ENCODE assay signal across 1 cellular context in the genomic region with DNA sequence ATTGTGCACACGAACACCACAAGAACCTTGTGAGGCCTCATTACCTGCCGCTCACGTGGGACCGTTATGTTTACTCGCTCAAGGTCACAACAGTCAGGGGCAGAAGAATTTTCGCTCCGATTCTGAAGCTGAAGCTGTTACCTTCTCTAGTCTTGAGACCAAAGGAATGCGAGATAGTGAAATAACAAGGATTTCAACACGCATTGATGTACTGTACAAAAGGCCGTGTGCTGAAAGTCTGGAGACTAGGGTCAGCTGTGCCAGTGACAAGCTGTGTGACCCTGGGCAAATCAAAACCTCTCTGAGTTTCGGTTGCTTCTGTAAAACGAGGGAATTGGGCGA.
TF ChIP-seq lines count a peak whose summit lies in the region.

No MANE protein-coding gene starts in this region.

TF ChIP-seq in HepG2, 621 proteins besides CTCF, POLR2A, EP300 and RAD21 (continued from another document and continues in another):
- TF ChIP-seq ELF4 (CRISPR knock-in tag; IDR thresholded peaks at IDR 0.05; ENCODE audit: borderline replicate concordance) (peak; percentile 75; the same call in 1 of the 2 replicates), TEAD3 (CRISPR knock-in tag; optimal IDR thresholded peaks at IDR 0.05; ENCODE audit: borderline replicate concordance) (peak; percentile 69), GABPB1 (CRISPR knock-in tag; IDR thresholded peaks at IDR 0.05) (no peak; the same call in 1 of the 2 replicates), SP2 (CRISPR knock-in tag; IDR thresholded peaks at IDR 0.05) (0 out of 2 replicates have a peak, but pooled peaks have one; percentile 24), MYNN (CRISPR knock-in tag; IDR thresholded peaks at IDR 0.05; ENCODE audit: low read depth) (no peak), HDAC2 (CRISPR knock-in tag; IDR thresholded peaks at IDR 0.05) (peak; percentile 53), ADNP (CRISPR knock-in tag; IDR thresholded peaks at IDR 0.05) (0 out of 2 replicates have a peak, but pooled peaks have one; percentile 11), RARA (CRISPR knock-in tag; IDR thresholded peaks at IDR 0.05) (0 out of 2 replicates have a peak, but pooled peaks have one; percentile 31), MED1 (CRISPR knock-in tag; IDR thresholded peaks at IDR 0.05) (peak; percentile 14; the same call in 1 of the 2 replicates), POGZ (CRISPR knock-in tag; IDR thresholded peaks at IDR 0.05) (peak; percentile 59), KAT2B (IDR thresholded peaks at IDR 0.05; ENCODE audit: borderline replicate concordance, low read depth, low read length) (no peak), GABPA (IDR thresholded peaks at IDR 0.05; ENCODE audit: low read depth, low read length) (no peak), GABPA (CRISPR knock-in tag; IDR thresholded peaks at IDR 0.05; ENCODE audit: low read depth) (0 out of 2 replicates have a peak, but pooled peaks have one; percentile 45), ZNF136 (CRISPR knock-in tag; IDR thresholded peaks at IDR 0.05; ENCODE audit: low read depth) (peak; percentile 4; the same call in 1 of the 2 replicates), ZNF589 (CRISPR knock-in tag; conservative IDR thresholded peaks at IDR 0.05) (no peak; the same call in 1 of the 2 replicates), TGIF2 (CRISPR knock-in tag; IDR thresholded peaks at IDR 0.05) (peak; percentile 74; the same call in 1 of the 2 replicates), RXRA (CRISPR knock-in tag; IDR thresholded peaks at IDR 0.05) (0 out of 2 replicates have a peak, but pooled peaks have one; percentile 32), KDM1A (CRISPR knock-in tag; IDR thresholded peaks at IDR 0.05) (peak; percentile 81), ZNF768 (CRISPR knock-in tag; IDR thresholded peaks at IDR 0.05) (peak; percentile 98), TBP (CRISPR knock-in tag; IDR thresholded peaks at IDR 0.05) (no peak), TBL1XR1 (IDR thresholded peaks at IDR 0.05; ENCODE audit: borderline replicate concordance, low read length, partially characterized antibody) (no peak), TARDBP (CRISPR knock-in tag; IDR thresholded peaks at IDR 0.05) (no peak), PHF5A (CRISPR knock-in tag; IDR thresholded peaks at IDR 0.05; ENCODE audit: low read depth, unreplicated experiment) (peak; percentile 6), ZSCAN29 (CRISPR knock-in tag; conservative IDR thresholded peaks at IDR 0.05) (no peak), ZNF737 (CRISPR knock-in tag; IDR thresholded peaks at IDR 0.05; ENCODE audit: borderline replicate concordance) (peak; percentile 31; the same call in 1 of the 2 replicates), FOXJ3 (CRISPR knock-in tag; IDR thresholded peaks at IDR 0.05; ENCODE audit: borderline replicate concordance) (0 out of 2 replicates have a peak, but pooled peaks have one; percentile 40), MEIS2 (CRISPR knock-in tag; IDR thresholded peaks at IDR 0.05) (no peak), BRD4 (CRISPR knock-in tag; IDR thresholded peaks at IDR 0.05) (0 out of 2 replicates have a peak, but pooled peaks have one; percentile 37), RORA (CRISPR knock-in tag; IDR thresholded peaks at IDR 0.05) (peak; percentile 52; the same call in 1 of the 2 replicates), ZNF235 (CRISPR knock-in tag; IDR thresholded peaks at IDR 0.05; ENCODE audit: borderline replicate concordance) (no peak), BHLHE40 (IDR thresholded peaks at IDR 0.05; ENCODE audit: low read length) (peak; percentile 85), ZBTB4 (CRISPR knock-in tag; IDR thresholded peaks at IDR 0.05; ENCODE audit: borderline replicate concordance) (0 out of 2 replicates have a peak, but pooled peaks have one; percentile 30), ZMYM3 (CRISPR knock-in tag; IDR thresholded peaks at IDR 0.05) (peak; percentile 99), FOXP1 (IDR thresholded peaks at IDR 0.05) (no peak), FOXP1 (CRISPR knock-in tag; IDR thresholded peaks at IDR 0.05) (peak; percentile 53), ZFP36 (IDR thresholded peaks at IDR 0.05; ENCODE audit: borderline replicate concordance, low read depth, low read length, partially characterized antibody) (peak; percentile 88), U2AF1 (optimal IDR thresholded peaks at IDR 0.05; ENCODE audit: low read depth, low read length) (peak; percentile 28), HOXA5 (CRISPR knock-in tag; IDR thresholded peaks at IDR 0.05) (peak; percentile 26; the same call in 1 of the 2 replicates), MLX (CRISPR knock-in tag; IDR thresholded peaks at IDR 0.05) (peak; percentile 21; the same call in 1 of the 2 replicates), ZFP37 (CRISPR knock-in tag; IDR thresholded peaks at IDR 0.05; ENCODE audit: borderline replicate concordance) (peak; percentile 56; the same call in 1 of the 2 replicates), ZNF143 (CRISPR knock-in tag; IDR thresholded peaks at IDR 0.05) (0 out of 2 replicates have a peak, but pooled peaks have one; percentile 10), HIC2 (CRISPR knock-in tag; IDR thresholded peaks at IDR 0.05; ENCODE audit: low read depth) (peak; percentile 82; the same call in 1 of the 2 replicates), MAFF (IDR thresholded peaks at IDR 0.05; ENCODE audit: low read depth, low read length) (no peak), ZEB1 (IDR thresholded peaks at IDR 0.05; ENCODE audit: insufficient replicate concordance, low read depth) (peak; percentile 77), REPIN1 (CRISPR knock-in tag; IDR thresholded peaks at IDR 0.05; ENCODE audit: borderline replicate concordance, low read depth) (peak; percentile 15; the same call in 1 of the 2 replicates), RCOR2 (CRISPR knock-in tag; IDR thresholded peaks at IDR 0.05) (peak; percentile 87; the same call in 1 of the 2 replicates), PCBP1 (IDR thresholded peaks at IDR 0.05; ENCODE audit: borderline replicate concordance, low read depth, low read length) (no peak), SP5 (CRISPR knock-in tag; IDR thresholded peaks at IDR 0.05; ENCODE audit: borderline replicate concordance, low read depth) (no peak)
- TF ChIP-seq, protein P1, sequence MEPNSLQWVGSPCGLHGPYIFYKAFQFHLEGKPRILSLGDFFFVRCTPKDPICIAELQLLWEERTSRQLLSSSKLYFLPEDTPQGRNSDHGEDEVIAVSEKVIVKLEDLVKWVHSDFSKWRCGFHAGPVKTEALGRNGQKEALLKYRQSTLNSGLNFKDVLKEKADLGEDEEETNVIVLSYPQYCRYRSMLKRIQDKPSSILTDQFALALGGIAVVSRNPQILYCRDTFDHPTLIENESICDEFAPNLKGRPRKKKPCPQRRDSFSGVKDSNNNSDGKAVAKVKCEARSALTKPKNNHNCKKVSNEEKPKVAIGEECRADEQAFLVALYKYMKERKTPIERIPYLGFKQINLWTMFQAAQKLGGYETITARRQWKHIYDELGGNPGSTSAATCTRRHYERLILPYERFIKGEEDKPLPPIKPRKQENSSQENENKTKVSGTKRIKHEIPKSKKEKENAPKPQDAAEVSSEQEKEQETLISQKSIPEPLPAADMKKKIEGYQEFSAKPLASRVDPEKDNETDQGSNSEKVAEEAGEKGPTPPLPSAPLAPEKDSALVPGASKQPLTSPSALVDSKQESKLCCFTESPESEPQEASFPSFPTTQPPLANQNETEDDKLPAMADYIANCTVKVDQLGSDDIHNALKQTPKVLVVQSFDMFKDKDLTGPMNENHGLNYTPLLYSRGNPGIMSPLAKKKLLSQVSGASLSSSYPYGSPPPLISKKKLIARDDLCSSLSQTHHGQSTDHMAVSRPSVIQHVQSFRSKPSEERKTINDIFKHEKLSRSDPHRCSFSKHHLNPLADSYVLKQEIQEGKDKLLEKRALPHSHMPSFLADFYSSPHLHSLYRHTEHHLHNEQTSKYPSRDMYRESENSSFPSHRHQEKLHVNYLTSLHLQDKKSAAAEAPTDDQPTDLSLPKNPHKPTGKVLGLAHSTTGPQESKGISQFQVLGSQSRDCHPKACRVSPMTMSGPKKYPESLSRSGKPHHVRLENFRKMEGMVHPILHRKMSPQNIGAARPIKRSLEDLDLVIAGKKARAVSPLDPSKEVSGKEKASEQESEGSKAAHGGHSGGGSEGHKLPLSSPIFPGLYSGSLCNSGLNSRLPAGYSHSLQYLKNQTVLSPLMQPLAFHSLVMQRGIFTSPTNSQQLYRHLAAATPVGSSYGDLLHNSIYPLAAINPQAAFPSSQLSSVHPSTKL (CRISPR knock-in tag; IDR thresholded peaks at IDR 0.05) = peak; percentile 64
- TF ChIP-seq, protein P2, sequence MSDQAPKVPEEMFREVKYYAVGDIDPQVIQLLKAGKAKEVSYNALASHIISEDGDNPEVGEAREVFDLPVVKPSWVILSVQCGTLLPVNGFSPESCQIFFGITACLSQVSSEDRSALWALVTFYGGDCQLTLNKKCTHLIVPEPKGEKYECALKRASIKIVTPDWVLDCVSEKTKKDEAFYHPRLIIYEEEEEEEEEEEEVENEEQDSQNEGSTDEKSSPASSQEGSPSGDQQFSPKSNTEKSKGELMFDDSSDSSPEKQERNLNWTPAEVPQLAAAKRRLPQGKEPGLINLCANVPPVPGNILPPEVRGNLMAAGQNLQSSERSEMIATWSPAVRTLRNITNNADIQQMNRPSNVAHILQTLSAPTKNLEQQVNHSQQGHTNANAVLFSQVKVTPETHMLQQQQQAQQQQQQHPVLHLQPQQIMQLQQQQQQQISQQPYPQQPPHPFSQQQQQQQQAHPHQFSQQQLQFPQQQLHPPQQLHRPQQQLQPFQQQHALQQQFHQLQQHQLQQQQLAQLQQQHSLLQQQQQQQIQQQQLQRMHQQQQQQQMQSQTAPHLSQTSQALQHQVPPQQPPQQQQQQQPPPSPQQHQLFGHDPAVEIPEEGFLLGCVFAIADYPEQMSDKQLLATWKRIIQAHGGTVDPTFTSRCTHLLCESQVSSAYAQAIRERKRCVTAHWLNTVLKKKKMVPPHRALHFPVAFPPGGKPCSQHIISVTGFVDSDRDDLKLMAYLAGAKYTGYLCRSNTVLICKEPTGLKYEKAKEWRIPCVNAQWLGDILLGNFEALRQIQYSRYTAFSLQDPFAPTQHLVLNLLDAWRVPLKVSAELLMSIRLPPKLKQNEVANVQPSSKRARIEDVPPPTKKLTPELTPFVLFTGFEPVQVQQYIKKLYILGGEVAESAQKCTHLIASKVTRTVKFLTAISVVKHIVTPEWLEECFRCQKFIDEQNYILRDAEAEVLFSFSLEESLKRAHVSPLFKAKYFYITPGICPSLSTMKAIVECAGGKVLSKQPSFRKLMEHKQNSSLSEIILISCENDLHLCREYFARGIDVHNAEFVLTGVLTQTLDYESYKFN (CRISPR knock-in tag; conservative IDR thresholded peaks at IDR 0.05) = peak; percentile 60; the same call in 1 of the 2 replicates
- TF ChIP-seq, protein P3, sequence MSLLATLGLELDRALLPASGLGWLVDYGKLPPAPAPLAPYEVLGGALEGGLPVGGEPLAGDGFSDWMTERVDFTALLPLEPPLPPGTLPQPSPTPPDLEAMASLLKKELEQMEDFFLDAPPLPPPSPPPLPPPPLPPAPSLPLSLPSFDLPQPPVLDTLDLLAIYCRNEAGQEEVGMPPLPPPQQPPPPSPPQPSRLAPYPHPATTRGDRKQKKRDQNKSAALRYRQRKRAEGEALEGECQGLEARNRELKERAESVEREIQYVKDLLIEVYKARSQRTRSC (CRISPR knock-in tag; IDR thresholded peaks at IDR 0.05; ENCODE audit: low read depth) = 0 out of 2 replicates have a peak, but pooled peaks have one; percentile 21
- TF ChIP-seq, protein P4, sequence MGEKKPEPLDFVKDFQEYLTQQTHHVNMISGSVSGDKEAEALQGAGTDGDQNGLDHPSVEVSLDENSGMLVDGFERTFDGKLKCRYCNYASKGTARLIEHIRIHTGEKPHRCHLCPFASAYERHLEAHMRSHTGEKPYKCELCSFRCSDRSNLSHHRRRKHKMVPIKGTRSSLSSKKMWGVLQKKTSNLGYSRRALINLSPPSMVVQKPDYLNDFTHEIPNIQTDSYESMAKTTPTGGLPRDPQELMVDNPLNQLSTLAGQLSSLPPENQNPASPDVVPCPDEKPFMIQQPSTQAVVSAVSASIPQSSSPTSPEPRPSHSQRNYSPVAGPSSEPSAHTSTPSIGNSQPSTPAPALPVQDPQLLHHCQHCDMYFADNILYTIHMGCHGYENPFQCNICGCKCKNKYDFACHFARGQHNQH (CRISPR knock-in tag; IDR thresholded peaks at IDR 0.05) = 0 out of 2 replicates have a peak, but pooled peaks have one; percentile 11
